Comparison of ENCODE assay signal across 15 cellular contexts in the genomic region with DNA sequence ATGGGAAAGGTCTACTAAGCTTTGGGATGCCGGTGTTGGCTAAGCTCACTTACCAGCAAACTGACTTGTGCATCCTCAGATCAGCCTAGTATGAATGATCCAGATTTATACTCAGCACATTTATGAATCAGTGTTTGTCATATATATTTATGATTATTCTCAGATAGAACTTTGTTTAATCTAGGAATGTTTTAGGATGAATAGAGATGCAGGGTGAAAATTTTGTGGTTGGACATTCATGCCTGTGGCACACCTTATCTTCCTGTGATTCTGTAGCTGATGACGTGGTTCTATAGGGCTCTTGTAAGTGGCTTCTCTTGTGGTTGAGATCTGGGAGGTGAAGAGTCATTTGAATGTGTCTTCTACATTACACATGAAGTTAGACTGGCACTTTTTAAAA. TPM values are rescaled to one million over a fixed set of nuclear protein-coding genes. Genes with fewer than 3 reads are reported as not detected.
A peak's percentile ranks its signal among the peaks of the same experiment; 100 is the strongest.
DNase-seq lines count a peak whose midpoint lies in the region; ATAC-seq and TF ChIP-seq lines count a peak whose summit lies in the region.
"Had no signal": no experiment of that assay in that cellular context is flagged by ENCODE, and none has a peak within 500 bp of the region (broad histone marks: within the 10 kb centered on the region; RNA-seq: fewer than 3 reads in every experiment).

No MANE protein-coding gene starts in this region.

- H3K18ac ChIP-seq in trophoblast cell (ENCODE audit: low read length): no peak overlapping the region

- CTCF ChIA-PET in activated CD4-positive, alpha-beta T cell treated with anti-CD3 and anti-CD28 coated beads for 36 hours (lab: Charles Lee): no interaction called here
- CTCF ChIA-PET in activated CD4-positive, alpha-beta memory T cell treated with anti-CD3 and anti-CD28 coated beads for 36 hours (lab: Charles Lee): no interaction called here

- no peak overlapping the region for H3K4me2 ChIP-seq in trophoblast cell (ENCODE audit: low read length)

- POLR2A ChIA-PET in activated CD4-positive, alpha-beta T cell treated with anti-CD3 and anti-CD28 coated beads for 36 hours (lab: Charles Lee): no interaction called here
- POLR2A ChIA-PET in activated CD4-positive, alpha-beta memory T cell treated with anti-CD3 and anti-CD28 coated beads for 36 hours (lab: Charles Lee): no interaction called here

- no peak overlapping the region for H4K91ac ChIP-seq in trophoblast cell (ENCODE audit: low read depth, low read length)

- H3K4me1 ChIP-seq in trophoblast cell (ENCODE audit: control insufficient read depth in 1 of 2, insufficient read depth in 2 of 2, low read length in 2 of 2): no peaks in the 10 kb centered on the region
- H3K4me1 ChIP-seq: parathyroid adenoma had no signal

- ATAC-seq in activated CD4-positive, alpha-beta T cell treated with anti-CD3 and anti-CD28 coated beads for 36 hours: peak; percentile 85
- ATAC-seq in HG03442 (IDR thresholded peaks at IDR 0.05; ENCODE audit: unreplicated experiment): peak; percentile 46

- H3K36me3 Mint-ChIP-seq in activated CD4-positive, alpha-beta T cell treated with anti-CD3 and anti-CD28 coated beads for 36 hours (ENCODE audit: low read depth): peaks cover 2% of the 10 kb centered on the region
- H3K36me3 Mint-ChIP-seq in mesothelial cell of epicardium: peaks cover 7% of the 10 kb centered on the region
- H3K36me3 Mint-ChIP-seq in activated CD4-positive, alpha-beta memory T cell treated with anti-CD3 and anti-CD28 coated beads for 36 hours: peaks cover 11% of the 10 kb centered on the region

- H2AK5ac ChIP-seq in trophoblast cell (ENCODE audit: low read length): no peak overlapping the region

- no peak overlapping the region for H3K14ac ChIP-seq in trophoblast cell (ENCODE audit: low read length)

- H2BK120ac ChIP-seq in trophoblast cell (ENCODE audit: insufficient read depth, low read length, poor library complexity): no peak overlapping the region

- H3K4ac ChIP-seq in trophoblast cell (ENCODE audit: low read depth, low read length): no peak overlapping the region

- H3K79me2 ChIP-seq in trophoblast cell (ENCODE audit: control insufficient read depth, insufficient read depth, low read length, poor library complexity): no peaks in the 10 kb centered on the region
- H3K79me2 ChIP-seq: parathyroid adenoma had no signal

- H3K9me3 ChIP-seq in trophoblast cell (ENCODE audit: insufficient read depth, low read depth, low read length): no peaks in the 10 kb centered on the region

- no peak overlapping the region for H3K9ac ChIP-seq in trophoblast cell (ENCODE audit: low read length)
- H3K9ac ChIP-seq: parathyroid adenoma had no signal

- no peak for TF ChIP-seq CTCF in mesothelial cell of epicardium (IDR thresholded peaks at IDR 0.05; ENCODE audit: unreplicated experiment)

- no peak overlapping the region for H3K27ac Mint-ChIP-seq in activated CD4-positive, alpha-beta T cell treated with anti-CD3 and anti-CD28 coated beads for 36 hours
- H3K27ac Mint-ChIP-seq in mesothelial cell of epicardium: peak overlapping the region; percentile 81
- H3K27ac Mint-ChIP-seq in activated CD4-positive, alpha-beta memory T cell treated with anti-CD3 and anti-CD28 coated beads for 36 hours: no peak overlapping the region
- H3K27ac Mint-ChIP-seq: T-cell had no signal

- no peaks in the 10 kb centered on the region for H3K9me3 Mint-ChIP-seq in activated CD4-positive, alpha-beta T cell treated with anti-CD3 and anti-CD28 coated beads for 36 hours (ENCODE audit: low read depth)
- no peaks in the 10 kb centered on the region for H3K9me3 Mint-ChIP-seq in mesothelial cell of epicardium
- H3K9me3 Mint-ChIP-seq in activated CD4-positive, alpha-beta memory T cell treated with anti-CD3 and anti-CD28 coated beads for 36 hours: no peaks in the 10 kb centered on the region
- H3K9me3 Mint-ChIP-seq: T-cell had no signal

- H3K4me1 Mint-ChIP-seq in activated CD4-positive, alpha-beta T cell treated with anti-CD3 and anti-CD28 coated beads for 36 hours: peaks cover 8% of the 10 kb centered on the region
- peaks cover 74% of the 10 kb centered on the region for H3K4me1 Mint-ChIP-seq in mesothelial cell of epicardium
- H3K4me1 Mint-ChIP-seq in activated CD4-positive, alpha-beta memory T cell treated with anti-CD3 and anti-CD28 coated beads for 36 hours (ENCODE audit: low read depth): peaks cover 5% of the 10 kb centered on the region

- H2BK12ac ChIP-seq in trophoblast cell (ENCODE audit: low read length): no peak overlapping the region

- no peak overlapping the region for H2AFZ ChIP-seq in trophoblast cell (ENCODE audit: insufficient read depth, low read length, poor library complexity)
- H2AFZ ChIP-seq: parathyroid adenoma had no signal

- H3K79me1 ChIP-seq in trophoblast cell (ENCODE audit: low read length): no peaks in the 10 kb centered on the region

- H4K8ac ChIP-seq in trophoblast cell (ENCODE audit: low read depth, low read length): no peak overlapping the region

- DNase-seq in activated CD4-positive, alpha-beta T cell treated with anti-CD3 and anti-CD28 coated beads for 36 hours: no peak
- no peak for DNase-seq in activated CD4-positive, alpha-beta T cell treated with anti-CD3 and anti-CD28 coated beads for 48 hours
- DNase-seq in amniotic epithelial cell (ENCODE audit: low read depth) (peak; percentile 96), mesothelial cell of epicardium (ENCODE audit: low spot score in 2 of 2, unreplicated experiment in 2 of 2) (no peak), NCI-H1436 (lab: John Stamatoyannopoulos, UW) (no peak), trophoblast cell (no peak)
- no peak for DNase-seq in activated CD4-positive, alpha-beta memory T cell treated with anti-CD3 and anti-CD28 coated beads for 36 hours
- DNase-seq: effector CD8-positive, alpha-beta T cell; hypothalamus; NCI-H1694 treated with DMSO at 0.1 percent for 48 hours; stimulated activated CD4-positive, alpha-beta T cell treated with anti-CD3 and anti-CD28 coated beads, Interleukin-4, amount 100 ng/mL, for 1 hour; T-cell had no signal

- intact Hi-C loops in activated CD4-positive, alpha-beta T cell treated with anti-CD3 and anti-CD28 coated beads for 36 hours (cut with DNase I, micrococcal nuclease): no loop called here
- intact Hi-C loops in activated CD4-positive, alpha-beta memory T cell treated with anti-CD3 and anti-CD28 coated beads for 36 hours (cut with micrococcal nuclease): no loop called here

- WGBS in trophoblast cell (ENCODE audit: extremely low coverage, insufficient coverage, insufficient read length): no CpG with 5 or more reads among the region's 2 CpGs

- no peaks in the 10 kb centered on the region for H3K27me3 Mint-ChIP-seq in activated CD4-positive, alpha-beta T cell treated with anti-CD3 and anti-CD28 coated beads for 36 hours
- no peaks in the 10 kb centered on the region for H3K27me3 Mint-ChIP-seq in mesothelial cell of epicardium (ENCODE audit: low read depth)
- no peaks in the 10 kb centered on the region for H3K27me3 Mint-ChIP-seq in activated CD4-positive, alpha-beta memory T cell treated with anti-CD3 and anti-CD28 coated beads for 36 hours
- H3K27me3 Mint-ChIP-seq: T-cell had no signal

- H3K4me3 Mint-ChIP-seq in activated CD4-positive, alpha-beta T cell treated with anti-CD3 and anti-CD28 coated beads for 36 hours: no peak overlapping the region
- H3K4me3 Mint-ChIP-seq in mesothelial cell of epicardium: no peak overlapping the region
- no peak overlapping the region for H3K4me3 Mint-ChIP-seq in activated CD4-positive, alpha-beta memory T cell treated with anti-CD3 and anti-CD28 coated beads for 36 hours
- H3K4me3 Mint-ChIP-seq: T-cell had no signal

- H3K4me3 ChIP-seq in trophoblast cell (ENCODE audit: low read depth, low read length): no peak overlapping the region

- H4K12ac ChIP-seq in trophoblast cell (ENCODE audit: low read depth, low read length): no peak overlapping the region

- no peak overlapping the region for H2BK5ac ChIP-seq in trophoblast cell (ENCODE audit: low read depth, low read length, poor library complexity)

- H3K36me3 ChIP-seq in trophoblast cell (ENCODE audit: control insufficient read depth in 1 of 2, insufficient read depth in 2 of 2, low read length in 2 of 2): no peaks in the 10 kb centered on the region

- no peak overlapping the region for H3K27ac ChIP-seq in trophoblast cell (ENCODE audit: low read depth, low read length)
- H3K27ac ChIP-seq: 22Rv1, parathyroid adenoma had no signal

- H3K27me3 ChIP-seq in trophoblast cell (ENCODE audit: insufficient read depth, low read length): no peaks in the 10 kb centered on the region

- H3K23ac ChIP-seq in trophoblast cell (ENCODE audit: low read length): no peak overlapping the region

RNA-seq across cellular contexts. Expression of gene CDIN1, which starts 11.4 kb away (rescaled TPM):
- total RNA-seq in activated CD4-positive, alpha-beta T cell treated with anti-CD3 and anti-CD28 coated beads for 36 hours: 10 to 100 TPM; 13.2 to 16.4 TPM
- 81.6 to 95.5 TPM (median 86.6 TPM) in 3 replicates for total RNA-seq in mesothelial cell of epicardium
- total RNA-seq in activated CD4-positive, alpha-beta memory T cell treated with anti-CD3 and anti-CD28 coated beads for 36 hours: 10 to 100 TPM in 1 of 2 experiments, 1 to 10 TPM in 1; 7.5 to 12.9 TPM
- 13.6 and 14.9 TPM in 2 replicates for polyA plus RNA-seq in trophoblast cell (2013)
